21 cellular contexts compared by ENCODE assay signal in the genomic region with DNA sequence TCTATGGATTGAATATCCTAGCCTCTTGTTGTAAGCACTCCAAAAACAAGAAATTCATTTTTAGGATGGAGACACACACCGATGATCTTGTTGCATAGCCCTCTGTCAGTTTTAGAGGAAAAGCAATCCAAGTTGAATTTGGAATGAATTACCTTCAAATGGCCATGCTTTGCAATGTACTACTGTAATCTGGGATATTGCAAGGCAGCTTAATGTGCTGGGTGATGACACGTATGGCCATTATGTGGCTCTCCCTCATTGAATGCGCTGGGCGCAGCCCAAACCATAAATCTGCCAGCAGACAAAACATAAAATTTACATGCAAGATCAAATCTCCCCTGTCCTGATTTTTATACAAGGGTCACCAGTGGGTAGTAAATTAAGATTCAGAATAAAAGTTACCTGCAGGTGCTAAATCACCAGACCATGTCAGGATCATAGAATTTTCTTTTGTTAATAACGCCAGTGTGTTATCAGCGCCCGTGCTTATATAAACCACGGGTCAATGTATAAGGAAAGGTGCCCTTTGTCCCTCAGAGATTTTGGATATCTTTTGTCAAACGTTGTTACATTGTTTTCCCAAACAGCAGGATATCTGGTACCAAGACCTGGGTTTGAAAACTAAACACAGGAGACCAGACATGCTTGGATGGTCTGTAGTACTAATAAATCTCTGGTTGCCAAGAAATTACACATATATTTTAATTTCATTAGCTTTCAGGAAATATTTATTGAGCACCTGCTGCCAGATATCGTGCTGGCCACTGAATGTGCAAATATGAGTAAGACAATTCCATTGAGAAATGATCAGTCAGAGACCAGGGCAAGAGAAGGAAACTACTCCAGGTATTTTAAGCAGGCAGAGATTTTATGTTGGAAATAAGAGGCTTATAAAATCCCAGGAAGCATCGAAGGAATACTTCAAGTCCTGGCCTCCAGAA.
"Had no signal": no experiment of that assay in that cellular context is flagged by ENCODE, and none has a peak within 500 bp of the region (broad histone marks: within the 10 kb centered on the region; RNA-seq: fewer than 3 reads in every experiment).

No MANE protein-coding gene starts in this region.

- H3K9me3 Mint-ChIP-seq: activated T-helper 1 cell treated with anti-CD3 and anti-CD28 coated beads, Interleukin-12 subunit alpha, Interleukin-12 subunit beta, Interleukin-2, Interleukin-4 antibody, amounts not matched to agents 30 ng/mL and 10 ng/mL and 1 ng/mL, durations not matched to agents 14 hours and 24 hours and 36 hours had no signal

- H3K9me3 ChIP-seq: esophagus squamous epithelium, tibial artery, uterus had no signal

- ATAC-seq: activated CD4-positive, CD25-positive, alpha-beta regulatory T cell treated with anti-CD3 and anti-CD28 coated beads, Interleukin-2, amount 50 U/mL, for 24 hours; activated naive CD8-positive, alpha-beta T cell treated with anti-CD3 and anti-CD28 coated beads, Interleukin-2, amount 50 U/mL, for 24 hours; left ventricle myocardium superior; naive thymus-derived CD8-positive, alpha-beta T cell had no signal

- H3K27ac ChIP-seq: esophagus squamous epithelium, tibial artery, uterus had no signal

- H3K27me3 ChIP-seq: tibial artery, uterus had no signal

- DNase-seq: activated CD4-positive, alpha-beta T cell treated with anti-CD3 and anti-CD28 coated beads, Interleukin-2, amount 50 U/mL, for 1 hour; activated CD8-positive, alpha-beta memory T cell treated with anti-CD3 and anti-CD28 coated beads for 24 hours; activated naive CD4-positive, alpha-beta T cell; activated naive CD8-positive, alpha-beta T cell treated with anti-CD3 and anti-CD28 coated beads, Interleukin-2, amount 50 U/mL, for 24 hours; aorta; cortex of kidney; effector CD4-positive, alpha-beta T cell; esophagus squamous epithelium; glutamatergic neuron; hypothalamus; kidney; left ventricle myocardium superior; naive thymus-derived CD8-positive, alpha-beta T cell; retina; stimulated activated CD4-positive, alpha-beta T cell treated with anti-CD3 and anti-CD28 coated beads, Interleukin-4, amount 100 ng/mL, for 1 hour; stimulated activated naive CD4-positive, alpha-beta T cell; tibial artery; uterus had no signal

- H3K36me3 Mint-ChIP-seq: memory B cell; naive thymus-derived CD8-positive, alpha-beta T cell had no signal

- H3K27ac Mint-ChIP-seq: activated naive CD8-positive, alpha-beta T cell treated with anti-CD3 and anti-CD28 coated beads, Interleukin-2, amount 50 U/mL, for 24 hours; activated T-helper 1 cell treated with anti-CD3 and anti-CD28 coated beads, Interleukin-12 subunit alpha, Interleukin-12 subunit beta, Interleukin-2, Interleukin-4 antibody, amounts not matched to agents 30 ng/mL and 10 ng/mL and 1 ng/mL, durations not matched to agents 14 hours and 24 hours and 36 hours; memory B cell; naive thymus-derived CD8-positive, alpha-beta T cell had no signal

- H3K4me3 Mint-ChIP-seq: activated naive CD8-positive, alpha-beta T cell treated with anti-CD3 and anti-CD28 coated beads, Interleukin-2, amount 50 U/mL, for 24 hours; activated T-helper 1 cell treated with anti-CD3 and anti-CD28 coated beads, Interleukin-12 subunit alpha, Interleukin-12 subunit beta, Interleukin-2, Interleukin-4 antibody, amounts not matched to agents 30 ng/mL and 10 ng/mL and 1 ng/mL, durations not matched to agents 14 hours and 24 hours and 36 hours; memory B cell; naive thymus-derived CD8-positive, alpha-beta T cell had no signal

- H3K4me1 Mint-ChIP-seq: activated naive CD8-positive, alpha-beta T cell treated with anti-CD3 and anti-CD28 coated beads, Interleukin-2, amount 50 U/mL, for 24 hours; memory B cell; naive thymus-derived CD8-positive, alpha-beta T cell had no signal

- H3K27me3 Mint-ChIP-seq: memory B cell had no signal
